ENCODE assay signal across 20 cellular contexts in genomic region chr12:68871396-68871795, GRCh38.
"Had no signal": no experiment of that assay in that cellular context is flagged by ENCODE, and none has a peak within 500 bp of the region (broad histone marks: within the 10 kb centered on the region; RNA-seq: fewer than 3 reads in every experiment).

No MANE protein-coding gene starts in this region.

- H3K9me3 Mint-ChIP-seq: dendritic cell treated with granulocyte-macrophage colony-stimulating factor and Interleukin-4, amounts not matched to agents 40 ng/mL and 50 ng/mL, for 4 days; effector memory CD8-positive, alpha-beta T cell; natural killer cell treated with Interleukin-12 subunit alpha and Interleukin-12 subunit beta and Interleukin-15 and Interleukin-18, amount 100 ng/mL, for 72 hours; stimulated activated memory B cell treated with anti-CD40 and anti-IgM and Interleukin-4, amounts not matched to agents 10 μg/mL and 1 μg/mL and 100 μg/mL, for 72 hours; stimulated activated naive CD8-positive, alpha-beta T cell treated with anti-CD3 and anti-CD28 coated beads, Interleukin-15, Interleukin-2, amounts not matched to agents 100 ng/mL and 50 ng/mL, for 24 hours had no signal

- H3K27me3 ChIP-seq: heart left ventricle, neural progenitor cell, spleen, tibial artery, upper lobe of right lung, vagina had no signal

- H3K36me3 Mint-ChIP-seq: natural killer cell treated with Interleukin-12 subunit alpha and Interleukin-12 subunit beta and Interleukin-15 and Interleukin-18, amount 100 ng/mL, for 72 hours; neural progenitor cell; stimulated activated memory B cell treated with anti-CD40 and anti-IgM and Interleukin-4, amounts not matched to agents 10 μg/mL and 1 μg/mL and 100 μg/mL, for 72 hours had no signal

- ATAC-seq: effector memory CD8-positive, alpha-beta T cell; heart left ventricle; left ventricle myocardium superior; natural killer cell treated with Interleukin-12 subunit alpha and Interleukin-12 subunit beta and Interleukin-15 and Interleukin-18, amount 100 ng/mL, for 72 hours; psoas muscle; sciatic nerve had no signal

- H3K9ac ChIP-seq: neural progenitor cell had no signal

- H3K4me3 ChIP-seq: heart left ventricle, lung, neural progenitor cell, psoas muscle, spleen, tibial artery, upper lobe of right lung, vagina had no signal

- H3K36me3 ChIP-seq: neural progenitor cell, vagina had no signal

- H2AFZ ChIP-seq: neural progenitor cell had no signal

- H3K4me2 ChIP-seq: neural progenitor cell had no signal

- H3K27me3 Mint-ChIP-seq: dendritic cell treated with granulocyte-macrophage colony-stimulating factor and Interleukin-4, amounts not matched to agents 40 ng/mL and 50 ng/mL, for 4 days; stimulated activated memory B cell treated with anti-CD40 and anti-IgM and Interleukin-4, amounts not matched to agents 10 μg/mL and 1 μg/mL and 100 μg/mL, for 72 hours; stimulated activated naive CD8-positive, alpha-beta T cell treated with anti-CD3 and anti-CD28 coated beads, Interleukin-15, Interleukin-2, amounts not matched to agents 100 ng/mL and 50 ng/mL, for 24 hours had no signal

- H3K9me3 ChIP-seq: heart left ventricle, psoas muscle, spleen, tibial artery, upper lobe of right lung, vagina had no signal

- H3K4me3 Mint-ChIP-seq: dendritic cell treated with granulocyte-macrophage colony-stimulating factor and Interleukin-4, amounts not matched to agents 40 ng/mL and 50 ng/mL, for 4 days; effector memory CD8-positive, alpha-beta T cell; natural killer cell treated with Interleukin-12 subunit alpha and Interleukin-12 subunit beta and Interleukin-15 and Interleukin-18, amount 100 ng/mL, for 72 hours; neural progenitor cell; stimulated activated memory B cell treated with anti-CD40 and anti-IgM and Interleukin-4, amounts not matched to agents 10 μg/mL and 1 μg/mL and 100 μg/mL, for 72 hours; stimulated activated naive CD8-positive, alpha-beta T cell treated with anti-CD3 and anti-CD28 coated beads, Interleukin-15, Interleukin-2, amounts not matched to agents 100 ng/mL and 50 ng/mL, for 24 hours had no signal

- H3K27ac Mint-ChIP-seq: dendritic cell treated with granulocyte-macrophage colony-stimulating factor and Interleukin-4, amounts not matched to agents 40 ng/mL and 50 ng/mL, for 4 days; natural killer cell treated with Interleukin-12 subunit alpha and Interleukin-12 subunit beta and Interleukin-15 and Interleukin-18, amount 100 ng/mL, for 72 hours; neural progenitor cell; stimulated activated memory B cell treated with anti-CD40 and anti-IgM and Interleukin-4, amounts not matched to agents 10 μg/mL and 1 μg/mL and 100 μg/mL, for 72 hours; stimulated activated naive CD8-positive, alpha-beta T cell treated with anti-CD3 and anti-CD28 coated beads, Interleukin-15, Interleukin-2, amounts not matched to agents 100 ng/mL and 50 ng/mL, for 24 hours had no signal

- DNase-seq: effector memory CD8-positive, alpha-beta T cell; heart left ventricle; hippocampal formation; left colon; left ventricle myocardium superior; mesenchymal stem cell; midbrain; psoas muscle; retina; spleen; tibial artery; upper lobe of right lung had no signal

- H3K27ac ChIP-seq: heart left ventricle, neural progenitor cell, psoas muscle, spleen, tibial artery, upper lobe of right lung, vagina had no signal
